16 cellular contexts compared by ENCODE assay signal in genomic region chr2:203861607-203862006, GRCh38. TPM values are rescaled to one million over a fixed set of nuclear protein-coding genes. Genes with fewer than 3 reads are reported as not detected.
A peak's percentile ranks its signal among the peaks of the same experiment; 100 is the strongest.
DNase-seq lines count a peak whose midpoint lies in the region; ATAC-seq and TF ChIP-seq lines count a peak whose summit lies in the region.
"Had no signal": no experiment of that assay in that cellular context is flagged by ENCODE, and none has a peak within 500 bp of the region (broad histone marks: within the 10 kb centered on the region; RNA-seq: fewer than 3 reads in every experiment).

No MANE protein-coding gene starts in this region.

- peak; percentile 43 for ATAC-seq in activated CD4-positive, alpha-beta T cell treated with anti-CD3 and anti-CD28 coated beads for 36 hours
- no peak for ATAC-seq in CD4-positive, CD25-positive, alpha-beta regulatory T cell (ENCODE audit: low read depth in 2 of 2)
- ATAC-seq in T-cell (replicated peaks in 1 of 4) (no peak), HG03354 (IDR thresholded peaks at IDR 0.05; ENCODE audit: poor library complexity, severe bottlenecking, unreplicated experiment) (no peak)
- ATAC-seq in activated naive CD8-positive, alpha-beta T cell treated with anti-CD3 and anti-CD28 coated beads, Interleukin-2, amount 10 ng/mL, durations not matched to agents 7 days and 5 days (ENCODE audit: low read depth) = no peak

- CTCF ChIA-PET in activated CD4-positive, alpha-beta T cell treated with anti-CD3 and anti-CD28 coated beads for 36 hours (lab: Charles Lee) = interaction anchor here (0.6 to 4.1 kb wide), 9 partner anchors 9 to 154 kb away, joined by 3 to 41 read pairs (median 4); partner anchors contain the start of gene CTLA4
- CTCF ChIA-PET in T-cell (lab: Charles Lee) = interaction anchor here (0.7 to 1.1 kb wide), 3 partner anchors 48 to 623 kb away, joined by 3 to 4 read pairs (median 3); partner anchors contain the start of gene CYP20A1 (in 1 of the 2)

- intact Hi-C loops in activated CD4-positive, alpha-beta T cell treated with anti-CD3 and anti-CD28 coated beads for 36 hours (cut with DNase I, micrococcal nuclease) = loop anchor here in 1 of 2 experiments (10.0 kb wide), 1 partner anchor 1587 kb away; no protein-coding TSS in a partner anchor

- no peak for DNase-seq in activated CD4-positive, alpha-beta T cell treated with anti-CD3 and anti-CD28 coated beads for 36 hours
- no peak for DNase-seq in activated CD4-positive, alpha-beta T cell treated with anti-CD3 and anti-CD28 coated beads for 4 hours
- DNase-seq in CD4-positive, CD25-positive, alpha-beta regulatory T cell = no peak
- DNase-seq in T-cell = no peak
- no peak for DNase-seq in activated naive CD8-positive, alpha-beta T cell treated with anti-CD3 and anti-CD28 coated beads, Interleukin-2, amount 10 ng/mL, durations not matched to agents 7 days and 5 days
- no peak for DNase-seq in SIG-M5 (lab: John Stamatoyannopoulos, UW)
- DNase-seq in coronary artery (ENCODE audit: low spot score) = no peak
- DNase-seq: 8988T; BE2C; CD8-positive, alpha-beta memory T cell; DMS79 treated with DMSO at 0.1 percent for 48 hours; HCEC 1CT; MV-4-11; NCI-H446 treated with DMSO at 0.1 percent for 48 hours had no signal

- peak overlapping the region; percentile 95 for H3K27ac ChIP-seq in CD4-positive, CD25-positive, alpha-beta regulatory T cell (ENCODE audit: insufficient read depth, low read length, poor library complexity, severe bottlenecking)
- no peak overlapping the region for H3K27ac ChIP-seq in coronary artery

- H3K9me3 ChIP-seq in CD4-positive, CD25-positive, alpha-beta regulatory T cell (ENCODE audit: control insufficient read depth in 2 of 2, low read length in 2 of 2) = peaks cover 0 to 3% of the 10 kb centered on the region in 2 experiments
- H3K9me3 ChIP-seq: BE2C had no signal

- POLR2A ChIA-PET in activated CD4-positive, alpha-beta T cell treated with anti-CD3 and anti-CD28 coated beads for 36 hours (lab: Charles Lee) = interaction anchor here (0.6 to 2.3 kb wide), 5 partner anchors 10 to 50 kb away, joined by 3 to 12 read pairs (median 4); no protein-coding TSS in a partner anchor
- POLR2A ChIA-PET in T-cell (lab: Charles Lee) = interaction anchor here (0.6 to 1.3 kb wide), 2 partner anchors 8 to 628 kb away, joined by 3 to 5 read pairs; no protein-coding TSS in a partner anchor
- POLR2A ChIA-PET in activated naive CD8-positive, alpha-beta T cell treated with anti-CD3 and anti-CD28 coated beads, Interleukin-2, amount 10 ng/mL, durations not matched to agents 7 days and 5 days (lab: Charles Lee) = interaction anchor here (0.6 to 0.7 kb wide), 2 partner anchors 11 to 724 kb away, joined by 3 to 4 read pairs; no protein-coding TSS in a partner anchor

- peaks cover 84% of the 10 kb centered on the region for H3K4me1 ChIP-seq in CD4-positive, CD25-positive, alpha-beta regulatory T cell (ENCODE audit: control insufficient read depth, insufficient read depth, low read length, poor library complexity, severe bottlenecking)
- H3K4me1 ChIP-seq: BE2C had no signal

- H3K4me3 Mint-ChIP-seq in activated CD4-positive, alpha-beta T cell treated with anti-CD3 and anti-CD28 coated beads for 36 hours = peak overlapping the region; percentile 51
- H3K4me3 Mint-ChIP-seq in CD4-positive, CD25-positive, alpha-beta regulatory T cell = peak overlapping the region; percentile 86 to 97 (median 91)
- peak overlapping the region in 2 of 3 donors; percentile 12 to 18 for H3K4me3 Mint-ChIP-seq in T-cell
- peak overlapping the region; percentile 1 for H3K4me3 Mint-ChIP-seq in activated naive CD8-positive, alpha-beta T cell treated with anti-CD3 and anti-CD28 coated beads, Interleukin-2, amount 10 ng/mL, durations not matched to agents 7 days and 5 days

- peaks cover 81% of the 10 kb centered on the region for H3K4me1 Mint-ChIP-seq in activated CD4-positive, alpha-beta T cell treated with anti-CD3 and anti-CD28 coated beads for 36 hours
- H3K4me1 Mint-ChIP-seq in CD4-positive, CD25-positive, alpha-beta regulatory T cell = peaks cover 65 to 99% (median 79%) of the 10 kb centered on the region in 4 donors
- H3K4me1 Mint-ChIP-seq in T-cell = peaks cover 52 to 62% (median 54%) of the 10 kb centered on the region in 3 donors
- H3K4me1 Mint-ChIP-seq in activated naive CD8-positive, alpha-beta T cell treated with anti-CD3 and anti-CD28 coated beads, Interleukin-2, amount 10 ng/mL, durations not matched to agents 7 days and 5 days = peaks cover 36% of the 10 kb centered on the region

- no peaks in the 10 kb centered on the region for H3K27me3 Mint-ChIP-seq in activated CD4-positive, alpha-beta T cell treated with anti-CD3 and anti-CD28 coated beads for 36 hours
- no peaks in the 10 kb centered on the region for H3K27me3 Mint-ChIP-seq in CD4-positive, CD25-positive, alpha-beta regulatory T cell
- no peaks in the 10 kb centered on the region for H3K27me3 Mint-ChIP-seq in T-cell
- H3K27me3 Mint-ChIP-seq in activated naive CD8-positive, alpha-beta T cell treated with anti-CD3 and anti-CD28 coated beads, Interleukin-2, amount 10 ng/mL, durations not matched to agents 7 days and 5 days = no peaks in the 10 kb centered on the region
- H3K27me3 Mint-ChIP-seq: CD8-positive, alpha-beta memory T cell had no signal

- no peaks in the 10 kb centered on the region for H3K36me3 ChIP-seq in CD4-positive, CD25-positive, alpha-beta regulatory T cell (ENCODE audit: control insufficient read depth, insufficient read depth, low read length)
- H3K36me3 ChIP-seq: BE2C had no signal

- peaks cover 11% of the 10 kb centered on the region for H3K36me3 Mint-ChIP-seq in activated CD4-positive, alpha-beta T cell treated with anti-CD3 and anti-CD28 coated beads for 36 hours (ENCODE audit: low read depth)
- peaks cover 8% of the 10 kb centered on the region for H3K36me3 Mint-ChIP-seq in CD4-positive, CD25-positive, alpha-beta regulatory T cell
- H3K36me3 Mint-ChIP-seq in T-cell = peaks cover 3% of the 10 kb centered on the region
- peaks cover 13% of the 10 kb centered on the region for H3K36me3 Mint-ChIP-seq in activated naive CD8-positive, alpha-beta T cell treated with anti-CD3 and anti-CD28 coated beads, Interleukin-2, amount 10 ng/mL, durations not matched to agents 7 days and 5 days
- H3K36me3 Mint-ChIP-seq: CD8-positive, alpha-beta memory T cell had no signal

- peak overlapping the region; percentile 74 for H3K4me3 ChIP-seq in CD4-positive, CD25-positive, alpha-beta regulatory T cell (ENCODE audit: low read depth, low read length)
- no peak overlapping the region for H3K4me3 ChIP-seq in coronary artery

- H3K9me3 Mint-ChIP-seq in activated CD4-positive, alpha-beta T cell treated with anti-CD3 and anti-CD28 coated beads for 36 hours (ENCODE audit: low read depth) = peaks cover 10% of the 10 kb centered on the region
- H3K9me3 Mint-ChIP-seq in CD4-positive, CD25-positive, alpha-beta regulatory T cell = peaks cover 0 to 8% (median 0%) of the 10 kb centered on the region in 7 donors
- peaks cover 0 to 12% (median 4%) of the 10 kb centered on the region in 3 donors for H3K9me3 Mint-ChIP-seq in T-cell
- H3K9me3 Mint-ChIP-seq in activated naive CD8-positive, alpha-beta T cell treated with anti-CD3 and anti-CD28 coated beads, Interleukin-2, amount 10 ng/mL, durations not matched to agents 7 days and 5 days = peaks cover 11% of the 10 kb centered on the region

- peak overlapping the region; percentile 81 for H3K27ac Mint-ChIP-seq in activated CD4-positive, alpha-beta T cell treated with anti-CD3 and anti-CD28 coated beads for 36 hours
- H3K27ac Mint-ChIP-seq in CD4-positive, CD25-positive, alpha-beta regulatory T cell = peak overlapping the region; percentile 67 to 99 (median 99)
- peak overlapping the region; percentile 51 to 60 for H3K27ac Mint-ChIP-seq in T-cell
- H3K27ac Mint-ChIP-seq in activated naive CD8-positive, alpha-beta T cell treated with anti-CD3 and anti-CD28 coated beads, Interleukin-2, amount 10 ng/mL, durations not matched to agents 7 days and 5 days = no peak overlapping the region
- H3K27ac Mint-ChIP-seq: CD8-positive, alpha-beta memory T cell had no signal

- no peaks in the 10 kb centered on the region for H3K27me3 ChIP-seq in CD4-positive, CD25-positive, alpha-beta regulatory T cell (ENCODE audit: control insufficient read depth, insufficient read depth, low read length)

- TF ChIP-seq CTCF in coronary artery (IDR thresholded peaks at IDR 0.05) = no peak

RNA-seq across cellular contexts. Expression of gene CTLA4, which starts 6.0 kb away (rescaled TPM):
- total RNA-seq in activated CD4-positive, alpha-beta T cell treated with anti-CD3 and anti-CD28 coated beads for 36 hours = 100 to 1,000 TPM; 121 to 127 TPM
- 459 TPM for total RNA-seq in CD4-positive, CD25-positive, alpha-beta regulatory T cell
- 10 to 100 TPM; 52.1 to 79.2 (median 55.7) TPM for polyA plus RNA-seq in CD4-positive, CD25-positive, alpha-beta regulatory T cell
- 10 to 100 TPM; 11.9 to 56.2 (median 14.8) TPM for total RNA-seq in T-cell
- total RNA-seq in activated naive CD8-positive, alpha-beta T cell treated with anti-CD3 and anti-CD28 coated beads, Interleukin-2, amount 10 ng/mL, durations not matched to agents 7 days and 5 days = 1 to 10 TPM; 7.3 to 7.6 TPM
- total RNA-seq: G401 had no signal

Comparison
In these comparisons a context has a peak if more than half of its experiments do, and no peak if none do; other contexts are left out.
1. H3K4me3 Mint-ChIP-seq: peak in every context shown above with its lines; median percentile 91 in CD4-positive, CD25-positive, alpha-beta regulatory T cell; 51 in activated CD4-positive, alpha-beta T cell treated with anti-CD3 and anti-CD28 coated beads for 36 hours; 15 in T-cell; 1 in activated naive CD8-positive, alpha-beta T cell treated with anti-CD3 and anti-CD28 coated beads, Interleukin-2, amount 10 ng/mL, durations not matched to agents 7 days and 5 days.